22 cellular contexts compared by ENCODE assay signal in the genomic region with DNA sequence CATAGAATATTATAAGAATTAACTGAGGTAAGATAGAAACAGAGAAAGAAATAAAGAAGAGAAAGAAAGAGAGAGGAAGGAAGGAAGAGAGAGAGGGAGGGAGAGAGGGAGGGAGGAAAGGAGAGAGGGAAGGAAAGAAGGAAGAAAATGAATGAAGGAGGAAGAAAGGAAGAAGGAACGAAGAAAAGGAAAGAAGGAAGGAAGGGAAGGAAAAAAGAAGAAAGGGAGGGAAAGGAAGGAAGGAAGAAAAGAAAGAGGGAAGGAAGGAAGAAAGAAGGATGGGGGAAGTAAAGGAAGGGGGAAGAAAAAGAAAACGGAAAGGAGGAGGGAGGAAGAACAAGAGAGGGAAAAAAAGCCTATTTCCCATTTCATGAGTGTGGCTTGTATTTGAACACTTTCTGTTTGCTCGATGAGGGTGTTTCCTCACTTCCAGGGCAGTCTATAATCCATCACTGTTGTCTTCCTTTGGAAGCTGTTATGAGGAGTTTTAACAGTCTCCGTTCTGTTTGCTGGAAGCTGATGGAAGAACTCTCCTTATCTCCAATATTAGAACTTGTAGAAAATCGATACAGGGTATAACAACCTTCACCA.
A peak's percentile ranks its signal among the peaks of the same experiment; 100 is the strongest.
DNase-seq lines count a peak whose midpoint lies in the region; ATAC-seq, FAIRE-seq and TF ChIP-seq lines count a peak whose summit lies in the region.
"Had no signal": no experiment of that assay in that cellular context is flagged by ENCODE, and none has a peak within 500 bp of the region (broad histone marks: within the 10 kb centered on the region; RNA-seq: fewer than 3 reads in every experiment).

No MANE protein-coding gene starts in this region.

- no peaks in the 10 kb centered on the region for H3K36me3 ChIP-seq in HEK293 (ENCODE audit: control insufficient read depth in 2 of 2, insufficient read depth in 1 of 2, low read length in 2 of 2)
- H3K36me3 ChIP-seq in K562 (ENCODE audit: control insufficient read depth, insufficient read depth, low read length) = no peaks in the 10 kb centered on the region
- no peaks in the 10 kb centered on the region for H3K36me3 ChIP-seq in osteoblast (ENCODE audit: insufficient read depth, low read length)
- H3K36me3 ChIP-seq: BE2C, BLaER1 had no signal

- POLR2A ChIA-PET in HEK293 (lab: Yijun Ruan, JAX) = no interaction called here
- POLR2A ChIA-PET in K562 (lab: Yijun Ruan, JAX) = no interaction called here

- no peak overlapping the region for H2AFZ ChIP-seq in K562 (ENCODE audit: low read depth, low read length)
- H2AFZ ChIP-seq in osteoblast (ENCODE audit: low read length) = no peak overlapping the region

- ATAC-seq in K562 = no peak

- BruUV-seq in K562 (replicated peaks; lab: Mats Ljungman, UMichigan) = no TSS peak

- CTCF ChIA-PET in HEK293 (lab: Yijun Ruan, JAX) (no interaction called here), K562 (lab: Yijun Ruan, JAX; ENCODE audit: low intra/inter-chr PET ratio) (no interaction called here)

- H3K4me3 ChIP-seq in HEK293 (ENCODE audit: low read depth, low read length) (no peak overlapping the region), K562 (no peak overlapping the region), osteoblast (ENCODE audit: insufficient read depth, low read length) (no peak overlapping the region)
- H3K4me3 ChIP-seq: BLaER1 had no signal

- no peak overlapping the region; the same call in 1 of the 2 replicates for H3K4me2 ChIP-seq in K562 (ENCODE audit: insufficient read depth, low read length)
- no peak overlapping the region for H3K4me2 ChIP-seq in osteoblast (ENCODE audit: insufficient read depth, low read length)
- H3K4me2 ChIP-seq: BLaER1 had no signal

- TF ChIP-seq EP300 in K562 (IDR thresholded peaks at IDR 0.05; ENCODE audit: low read length) = no peak

- no peaks in the 10 kb centered on the region for H3K9me1 ChIP-seq in K562 (ENCODE audit: control insufficient read depth, insufficient read depth, low read length)

- intact Hi-C loops in K562 (cut with micrococcal nuclease) = no loop called here

- no peak for TF ChIP-seq POLR2A in K562 (conservative IDR thresholded peaks at IDR 0.05)

- H3K27me3 ChIP-seq in K562 (ENCODE audit: control insufficient read depth in 2 of 2, insufficient read depth in 2 of 2, low read length in 2 of 2) (peaks cover 4 to 26% of the 10 kb centered on the region in 2 experiments), osteoblast (ENCODE audit: insufficient read depth, low read length) (no peaks in the 10 kb centered on the region)
- H3K27me3 ChIP-seq: BE2C, BLaER1 had no signal

- FAIRE-seq in K562 (lab: Jason Lieb, UNC) = no peak
- FAIRE-seq: A204.1, D721Med, G401.6, GM12891, GM19239 had no signal

- H3K9ac ChIP-seq in K562 (ENCODE audit: insufficient read depth in 1 of 2, low read depth in 2 of 2, low read length in 2 of 2) = no peak overlapping the region
- H3K9ac ChIP-seq: BLaER1 had no signal

- H3K27ac ChIP-seq in HEK293 (ENCODE audit: extremely low read depth, low read depth, low read length) (no peak overlapping the region), K562 (ENCODE audit: extremely low read depth, low read depth, low read length) (no peak overlapping the region), osteoblast (ENCODE audit: low read depth, low read length) (no peak overlapping the region)
- H3K27ac ChIP-seq: BLaER1 had no signal

- H3K79me2 ChIP-seq in K562 (ENCODE audit: control insufficient read depth, insufficient read depth, low read length) (no peaks in the 10 kb centered on the region), osteoblast (ENCODE audit: insufficient read depth, low read length) (no peaks in the 10 kb centered on the region)

- in situ Hi-C loops in K562 (cut with MboI) (loop anchor here (25.0 kb wide), 1 partner anchor 1501 kb away; no protein-coding TSS in a partner anchor), KBM-7 (cut with MboI; ENCODE audit: low pct_unique_long_range_greater_than_20kb, low sequenced_read_pairs) (no loop called here)

- H3K4me1 ChIP-seq in HEK293 (ENCODE audit: control insufficient read depth, insufficient read depth, low read length) (no peaks in the 10 kb centered on the region), K562 (replicated peaks in 1 of 2; ENCODE audit: control insufficient read depth in 2 of 2, insufficient read depth in 2 of 2, low read length in 2 of 2) (peaks cover 0 to 9% of the 10 kb centered on the region in 2 experiments; a peak in 3 of 5 replicates), osteoblast (ENCODE audit: insufficient read depth, low read length) (no peaks in the 10 kb centered on the region)
- H3K4me1 ChIP-seq: BE2C, BLaER1, Caco-2 had no signal

- DNase-seq in K562 (ENCODE audit: extremely low read depth in 1 of 4, low spot score in 3 of 4) (no peak), osteoblast (ENCODE audit: insufficient read length, low spot score, missing footprints) (peak; percentile 8), KBM-7 (no peak), NCI-H2081 (lab: John Stamatoyannopoulos, UW) (no peak)
- DNase-seq: 8988T; ACHN; BE2C; C1 segment of cervical spinal cord; Caco-2; Calu3; CD4-positive, alpha-beta memory T cell; CD4-positive, CD25-positive, alpha-beta regulatory T cell; CD8-positive, alpha-beta memory T cell; DMS79 treated with DMSO at 0.1 percent for 48 hours; GF-D8 had no signal

- no peak for TF ChIP-seq RAD21 in K562 (CRISPR knock-in tag; conservative IDR thresholded peaks at IDR 0.05 in 1 of 2, IDR thresholded peaks at IDR 0.05 in 1 of 2)

- TF ChIP-seq CTCF in HEK293 (tag by site-specific recombination; IDR thresholded peaks at IDR 0.05) (no peak), K562 (IDR thresholded peaks at IDR 0.05 in 2 of 3, conservative IDR thresholded peaks at IDR 0.05 in 1 of 3; ENCODE audit: insufficient read depth in 2 of 3, low read depth in 1 of 3, low read length in 3 of 3) (no peak), osteoblast (IDR thresholded peaks at IDR 0.05; ENCODE audit: extremely low read depth, low read depth, low read length) (no peak)

- WGBS in K562 (ENCODE audit: insufficient coverage, low coverage, missing lambda C conversion rate) = 2% methylated on average over 4 of the region's 5 CpGs

- H4K20me1 ChIP-seq in K562 (replicated peaks; ENCODE audit: control insufficient read depth, insufficient read depth, low read length) (0 out of 2 replicates have a peak, but pooled peaks cover 3% of the 10 kb centered on the region), osteoblast (ENCODE audit: insufficient read depth, low read length) (no peaks in the 10 kb centered on the region)
- H4K20me1 ChIP-seq: BLaER1 had no signal

- H3K9me3 ChIP-seq in HEK293 (ENCODE audit: control insufficient read depth, insufficient read depth, low read depth, low read length) (no peaks in the 10 kb centered on the region), K562 (replicated peaks; ENCODE audit: control insufficient read depth, insufficient read depth, low read depth, low read length) (peaks cover 2% of the 10 kb centered on the region), osteoblast (ENCODE audit: low read depth, low read length) (peaks cover 3% of the 10 kb centered on the region)
- H3K9me3 ChIP-seq: BE2C, BLaER1 had no signal

TF ChIP-seq in HEK293, 187 proteins besides CTCF, POLR2A, EP300 and RAD21:
- TF ChIP-seq, protein P1, sequence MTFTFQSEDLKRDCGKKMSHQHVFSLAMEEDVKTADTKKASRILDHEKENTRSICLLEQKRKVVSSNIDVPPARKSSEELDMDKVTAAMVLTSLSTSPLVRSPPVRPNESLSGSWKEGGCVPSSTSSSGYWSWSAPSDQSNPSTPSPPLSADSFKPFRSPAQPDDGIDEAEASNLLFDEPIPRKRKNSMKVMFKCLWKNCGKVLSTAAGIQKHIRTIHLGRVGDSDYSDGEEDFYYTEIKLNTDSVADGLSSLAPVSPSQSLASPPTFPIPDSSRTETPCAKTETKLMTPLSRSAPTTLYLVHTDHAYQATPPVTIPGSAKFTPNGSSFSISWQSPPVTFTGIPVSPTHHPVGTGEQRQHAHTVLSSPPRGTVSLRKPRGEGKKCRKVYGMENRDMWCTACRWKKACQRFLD (tag by site-specific recombination; IDR thresholded peaks at IDR 0.05) = no peak
- TF ChIP-seq ZNF366 (tag by site-specific recombination; conservative IDR thresholded peaks at IDR 0.05) = peak; percentile 46; the same call in 1 of the 2 replicates

TF ChIP-seq in K562, 482 proteins besides CTCF, POLR2A, EP300 and RAD21 (continues in another document):
- TF ChIP-seq ZBTB17 (CRISPR knock-in tag; IDR thresholded peaks at IDR 0.05) = no peak
- TF ChIP-seq, protein P2, sequence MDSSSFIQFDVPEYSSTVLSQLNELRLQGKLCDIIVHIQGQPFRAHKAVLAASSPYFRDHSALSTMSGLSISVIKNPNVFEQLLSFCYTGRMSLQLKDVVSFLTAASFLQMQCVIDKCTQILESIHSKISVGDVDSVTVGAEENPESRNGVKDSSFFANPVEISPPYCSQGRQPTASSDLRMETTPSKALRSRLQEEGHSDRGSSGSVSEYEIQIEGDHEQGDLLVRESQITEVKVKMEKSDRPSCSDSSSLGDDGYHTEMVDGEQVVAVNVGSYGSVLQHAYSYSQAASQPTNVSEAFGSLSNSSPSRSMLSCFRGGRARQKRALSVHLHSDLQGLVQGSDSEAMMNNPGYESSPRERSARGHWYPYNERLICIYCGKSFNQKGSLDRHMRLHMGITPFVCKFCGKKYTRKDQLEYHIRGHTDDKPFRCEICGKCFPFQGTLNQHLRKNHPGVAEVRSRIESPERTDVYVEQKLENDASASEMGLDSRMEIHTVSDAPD (CRISPR knock-in tag; IDR thresholded peaks at IDR 0.05) = no peak
- TF ChIP-seq, protein P3, sequence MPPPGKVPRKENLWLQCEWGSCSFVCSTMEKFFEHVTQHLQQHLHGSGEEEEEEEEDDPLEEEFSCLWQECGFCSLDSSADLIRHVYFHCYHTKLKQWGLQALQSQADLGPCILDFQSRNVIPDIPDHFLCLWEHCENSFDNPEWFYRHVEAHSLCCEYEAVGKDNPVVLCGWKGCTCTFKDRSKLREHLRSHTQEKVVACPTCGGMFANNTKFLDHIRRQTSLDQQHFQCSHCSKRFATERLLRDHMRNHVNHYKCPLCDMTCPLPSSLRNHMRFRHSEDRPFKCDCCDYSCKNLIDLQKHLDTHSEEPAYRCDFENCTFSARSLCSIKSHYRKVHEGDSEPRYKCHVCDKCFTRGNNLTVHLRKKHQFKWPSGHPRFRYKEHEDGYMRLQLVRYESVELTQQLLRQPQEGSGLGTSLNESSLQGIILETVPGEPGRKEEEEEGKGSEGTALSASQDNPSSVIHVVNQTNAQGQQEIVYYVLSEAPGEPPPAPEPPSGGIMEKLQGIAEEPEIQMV (tag; conservative IDR thresholded peaks at IDR 0.05; ENCODE audit: low read depth) = 0 out of 2 replicates have a peak, but pooled peaks have one; percentile 6
- 0 out of 2 replicates have a peak, but pooled peaks have one; percentile 15 for TF ChIP-seq OTX1 (CRISPR knock-in tag; IDR thresholded peaks at IDR 0.05)
- no peak for TF ChIP-seq ZSCAN29 (IDR thresholded peaks at IDR 0.05)
- TF ChIP-seq MCM3 (IDR thresholded peaks at IDR 0.05) = peak; percentile 69; the same call in 1 of the 2 replicates
- peak; percentile 52; the same call in 1 of the 2 replicates for TF ChIP-seq HLTF (IDR thresholded peaks at IDR 0.05)
- no peak for TF ChIP-seq NCOA2 (IDR thresholded peaks at IDR 0.05; ENCODE audit: partially characterized antibody in 2 of 2)
- no peak for TF ChIP-seq GATAD2B (IDR thresholded peaks at IDR 0.05; ENCODE audit: borderline replicate concordance)
- no peak for TF ChIP-seq GTF2A2 (tag; IDR thresholded peaks at IDR 0.05)
